ENCODE assay signal across 10 cellular contexts in genomic region chr1:220818421-220819173, GRCh38. TPM values are rescaled to one million over a fixed set of nuclear protein-coding genes. Genes with fewer than 3 reads are reported as not detected.
A peak's percentile ranks its signal among the peaks of the same experiment; 100 is the strongest.
DNase-seq lines count a peak whose midpoint lies in the region; ATAC-seq lines count a peak whose summit lies in the region.
"Had no signal": no experiment of that assay in that cellular context is flagged by ENCODE, and none has a peak within 500 bp of the region (broad histone marks: within the 10 kb centered on the region; RNA-seq: fewer than 3 reads in every experiment).

No MANE protein-coding gene starts in this region.

- peaks cover 9% of the 10 kb centered on the region for H3K4me1 ChIP-seq in stomach smooth muscle (ENCODE audit: control insufficient read depth, insufficient read depth, low read length)

- H3K27me3 ChIP-seq in stomach smooth muscle (ENCODE audit: control insufficient read depth in 1 of 2, insufficient read depth in 2 of 2, low read length in 2 of 2): peaks cover 7 to 9% of the 10 kb centered on the region in 2 donors

- no peaks in the 10 kb centered on the region for H3K9me3 ChIP-seq in stomach smooth muscle (ENCODE audit: control insufficient read depth in 2 of 2, low read length in 2 of 2)

- H3K27ac ChIP-seq in stomach smooth muscle (ENCODE audit: low read length): peak overlapping the region; percentile 53

- H3K36me3 ChIP-seq in stomach smooth muscle (ENCODE audit: control insufficient read depth in 2 of 2, insufficient read depth in 2 of 2, low read length in 2 of 2): no peaks in the 10 kb centered on the region

- H3K4me3 ChIP-seq in stomach smooth muscle (ENCODE audit: low read length in 2 of 2): no peak overlapping the region

- H3K9ac ChIP-seq in stomach smooth muscle (ENCODE audit: low read length in 2 of 2): no peak overlapping the region

- DNase-seq in H4 (ENCODE audit: low spot score): peak; percentile 74
- DNase-seq in amniotic epithelial cell (ENCODE audit: low read depth): peak; percentile 99
- peak; percentile 98 for DNase-seq in islet precursor cell
- DNase-seq in activated gamma-delta T cell (lab: John Stamatoyannopoulos, UW): no peak
- DNase-seq in stimulated activated CD8-positive, alpha-beta memory T cell treated with anti-CD3 and anti-CD28 coated beads, Interleukin-4, amount 100 ng/mL, for 48 hours: no peak
- DNase-seq in mesenteric fat pad (ENCODE audit: low spot score): no peak
- DNase-seq: activated CD4-positive, alpha-beta T cell treated with anti-CD3 and anti-CD28 coated beads, Interleukin-2, amount 10 ng/mL, durations not matched to agents 7 days and 5 days had no signal

- ATAC-seq in GM18498 (IDR thresholded peaks at IDR 0.05; ENCODE audit: unreplicated experiment): no peak

RNA-seq across cellular contexts. Expression of gene MTARC1, which starts 31.9 kb away (rescaled TPM):
- total RNA-seq in H4 (2014; rRNA removed; shearing (Covaris generic)): 0.08 and 1.6 TPM in 2 replicates
- total RNA-seq in mesenteric fat pad: 539 TPM
- total RNA-seq: activated CD4-positive, alpha-beta T cell treated with anti-CD3 and anti-CD28 coated beads, Interleukin-2, amount 10 ng/mL, durations not matched to agents 7 days and 5 days; OCI-LY7 had no signal

Comparison
In these comparisons a context has a peak if more than half of its experiments do, and no peak if none do; other contexts are left out.
1. DNase-seq: peak in H4 (single experiment), amniotic epithelial cell (single experiment) and islet precursor cell (single experiment); none in activated gamma-delta T cell (single experiment), stimulated activated CD8-positive, alpha-beta memory T cell treated with anti-CD3 and anti-CD28 coated beads, Interleukin-4, amount 100 ng/mL, for 48 hours (single experiment) and mesenteric fat pad (single experiment).
2. RNA of gene MTARC1, which starts 31.9 kb away (total RNA-seq): 539 TPM in mesenteric fat pad (single experiment); 0.08 to 1.6 TPM in H4; every median in the first group is over 100 times any median in the second.